Comparison of ENCODE assay signal across 8 cellular contexts in the genomic region with DNA sequence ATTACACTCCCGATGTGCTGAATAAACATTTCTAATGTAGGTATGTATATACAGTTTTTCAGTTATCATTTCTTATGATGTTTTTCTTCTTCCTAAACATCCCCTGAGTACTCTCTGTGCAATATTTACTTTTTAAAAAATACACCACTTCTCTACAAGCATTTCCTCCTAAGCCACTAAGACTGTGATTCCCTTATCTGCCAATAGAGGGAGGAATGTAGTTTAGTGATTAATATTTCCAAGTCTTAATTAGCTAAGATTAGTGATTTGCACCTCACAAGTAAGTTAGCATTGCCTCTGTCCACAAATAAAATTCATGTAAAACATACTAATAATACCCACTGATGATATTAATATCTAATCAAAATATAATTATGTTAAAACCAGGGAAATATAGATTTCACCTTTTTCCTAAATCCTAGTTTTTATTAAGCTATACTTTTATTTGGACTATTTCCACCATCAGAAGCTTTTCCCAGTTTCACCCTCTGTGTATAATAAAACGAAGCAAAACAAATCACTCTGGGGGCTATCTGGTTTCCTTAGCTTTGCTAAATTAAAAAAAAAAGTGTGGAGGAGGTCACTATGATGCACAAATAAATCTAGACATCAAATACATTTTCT.
DNase-seq lines count a peak whose midpoint lies in the region; ATAC-seq and TF ChIP-seq lines count a peak whose summit lies in the region.

No MANE protein-coding gene starts in this region.

- no peak overlapping the region for H2AFZ ChIP-seq in PC-9

- no peak for TF ChIP-seq POLR2A in breast epithelium (IDR thresholded peaks at IDR 0.05)
- TF ChIP-seq POLR2A in tibial nerve (IDR thresholded peaks at IDR 0.05): no peak

- H3K9me3 ChIP-seq in breast epithelium (no peaks in the 10 kb centered on the region), PC-9 (ENCODE audit: insufficient read depth, low read depth) (no peaks in the 10 kb centered on the region), tibial nerve (no peaks in the 10 kb centered on the region)

- no peaks in the 10 kb centered on the region for H3K4me1 ChIP-seq in breast epithelium
- H3K4me1 ChIP-seq in PC-9 (replicated peaks; ENCODE audit: insufficient read depth): no peaks in the 10 kb centered on the region
- H3K4me1 ChIP-seq in tibial nerve: no peaks in the 10 kb centered on the region

- 79 to 81% methylated on average over 2 of the region's 2 CpGs for WGBS in tibial nerve, 2 donors

- no peaks in the 10 kb centered on the region for H3K36me3 ChIP-seq in breast epithelium
- no peaks in the 10 kb centered on the region for H3K36me3 ChIP-seq in PC-9 (ENCODE audit: low read depth)
- no peaks in the 10 kb centered on the region for H3K36me3 ChIP-seq in tibial nerve

- no peak for TF ChIP-seq EP300 in tibial nerve (IDR thresholded peaks at IDR 0.05)

- no peaks in the 10 kb centered on the region for H3K27me3 Mint-ChIP-seq in MCF 10A (ENCODE audit: insufficient read depth, unreplicated experiment)

- H3K27ac ChIP-seq in breast epithelium (no peak overlapping the region), PC-9 (no peak overlapping the region), tibial nerve (no peak overlapping the region)

- intact Hi-C loops in MCF 10A (cut with micrococcal nuclease): loop anchor here (1.0 kb wide), 3 partner anchors 181 to 379 kb away; no protein-coding TSS in a partner anchor
- intact Hi-C loops in breast epithelium (cut with DNase I; ENCODE audit: low total_unique reads): no loop called here
- intact Hi-C loops in PC-9 (cut with micrococcal nuclease; ENCODE audit: unreplicated experiment): no loop called here

- no peaks in the 10 kb centered on the region for H3K9me3 Mint-ChIP-seq in MCF 10A (ENCODE audit: unreplicated experiment)

- no peaks in the 10 kb centered on the region for H3K27me3 ChIP-seq in breast epithelium
- no peaks in the 10 kb centered on the region for H3K27me3 ChIP-seq in PC-9 (ENCODE audit: insufficient read depth, low read depth)
- no peaks in the 10 kb centered on the region for H3K27me3 ChIP-seq in tibial nerve

- no peak overlapping the region for H3K4me3 ChIP-seq in breast epithelium
- no peak overlapping the region for H3K4me3 ChIP-seq in PC-9
- H3K4me3 ChIP-seq in fibroblast of villous mesenchyme (ENCODE audit: low read depth, low read length): no peak overlapping the region
- no peak overlapping the region for H3K4me3 ChIP-seq in tibial nerve

- CTCF ChIA-PET in MCF 10A (lab: Yijun Ruan, JAX): interaction anchor here (0.6 to 2.2 kb wide), 20 partner anchors 13 to 1494 kb away, joined by 3 to 16 read pairs (median 4); no protein-coding TSS in a partner anchor
- CTCF ChIA-PET in PC-9 (lab: Charles Lee): no interaction called here

- no peaks in the 10 kb centered on the region for H3K4me1 Mint-ChIP-seq in MCF 10A (ENCODE audit: insufficient read depth, unreplicated experiment)

- no peaks in the 10 kb centered on the region for H4K20me1 ChIP-seq in PC-9 (ENCODE audit: insufficient read depth)

- BruUV-seq in MCF 10A (replicated peaks; lab: Mats Ljungman, UMichigan) (no TSS peak), PC-9 (replicated peaks; lab: Mats Ljungman, UMichigan) (no TSS peak)

- no peak overlapping the region for H3K4me2 ChIP-seq in PC-9

- H3K4me3 Mint-ChIP-seq in MCF 10A (ENCODE audit: unreplicated experiment): no peak overlapping the region

- no peaks in the 10 kb centered on the region; the same call in 1 of the 2 replicates for H3K9me2 ChIP-seq in PC-9 (ENCODE audit: insufficient read depth)

- peak; percentile 62 for TF ChIP-seq CTCF in MCF 10A (IDR thresholded peaks at IDR 0.05; ENCODE audit: unreplicated experiment)
- peak in 1 of 3 donors; percentile 14 for TF ChIP-seq CTCF in breast epithelium (IDR thresholded peaks at IDR 0.05)
- peak; percentile 89 for TF ChIP-seq CTCF in PC-9 (conservative IDR thresholded peaks at IDR 0.05)
- TF ChIP-seq CTCF in fibroblast of villous mesenchyme (IDR thresholded peaks at IDR 0.05; ENCODE audit: insufficient read depth, low read depth, low read length): peak; percentile 70
- TF ChIP-seq CTCF in tibial nerve (IDR thresholded peaks at IDR 0.05): peak in 3 of 5 experiments; percentile 31 to 54 (median 40)

- no peaks in the 10 kb centered on the region for H3K36me3 Mint-ChIP-seq in MCF 10A (ENCODE audit: insufficient read depth, unreplicated experiment)

- ATAC-seq in GM21515 (IDR thresholded peaks at IDR 0.05; ENCODE audit: unreplicated experiment): no peak
- ATAC-seq in GM21576 (IDR thresholded peaks at IDR 0.05; ENCODE audit: unreplicated experiment): no peak
- ATAC-seq in HG03045 (IDR thresholded peaks at IDR 0.05; ENCODE audit: unreplicated experiment): no peak

- H3K27ac Mint-ChIP-seq in MCF 10A (ENCODE audit: low read depth, unreplicated experiment): no peak overlapping the region

- H3F3A ChIP-seq in PC-9 (ENCODE audit: insufficient read depth, low read depth): no peaks in the 10 kb centered on the region

- no peaks in the 10 kb centered on the region for H3K79me2 ChIP-seq in PC-9 (ENCODE audit: low read depth)

- DNase-seq in MCF 10A (ENCODE audit: unreplicated experiment) (peak; percentile 39), breast epithelium (ENCODE audit: low spot score in 2 of 2) (no peak), PC-9 (no peak), fibroblast of villous mesenchyme (ENCODE audit: low read depth) (peak; percentile 31), tibial nerve (ENCODE audit: low spot score in 2 of 2) (no peak)

- POLR2A ChIA-PET in MCF 10A (lab: Yijun Ruan, JAX): interaction anchor here (0.5 to 1.4 kb wide), 2 partner anchors 908 to 909 kb away, joined by 3 to 4 read pairs; partner anchors contain the start of gene FAT4
- POLR2A ChIA-PET in PC-9 (lab: Charles Lee; ENCODE audit: unreplicated experiment): no interaction called here

Comparison
In these comparisons a context has a peak if more than half of its experiments do, and no peak if none do; other contexts are left out.
1. DNase-seq: peak in MCF 10A (single experiment) and fibroblast of villous mesenchyme (single experiment); none in breast epithelium (0 of 2), PC-9 (0 of 2) and tibial nerve (0 of 2).